ENCODE assay signal across 8 cellular contexts in genomic region chr2:23387221-23387550, GRCh38. TPM values are rescaled to one million over a fixed set of nuclear protein-coding genes. Genes with fewer than 3 reads are reported as not detected.
DNase-seq lines count a peak whose midpoint lies in the region; ATAC-seq and TF ChIP-seq lines count a peak whose summit lies in the region.
"Had no signal": no experiment of that assay in that cellular context is flagged by ENCODE, and none has a peak within 500 bp of the region (broad histone marks: within the 10 kb centered on the region; RNA-seq: fewer than 3 reads in every experiment).

No MANE protein-coding gene starts in this region.

- TF ChIP-seq POLR2A in gastroesophageal sphincter (IDR thresholded peaks at IDR 0.05): no peak

- H3K4me1 ChIP-seq in GM23338 (ENCODE audit: insufficient read depth) (peaks cover 14% of the 10 kb centered on the region; the same call in 1 of the 2 replicates), gastroesophageal sphincter (peaks cover 0 to 60% (median 0%) of the 10 kb centered on the region in 3 donors), skeletal muscle satellite cell (ENCODE audit: control insufficient read depth, insufficient read depth, low read length) (peaks cover 17% of the 10 kb centered on the region)

- peak overlapping the region; percentile 97 for H3K4me2 ChIP-seq in GM23338
- H3K4me2 ChIP-seq in skeletal muscle satellite cell (ENCODE audit: low read length): peak overlapping the region; percentile 96

- TF ChIP-seq EP300 in gastroesophageal sphincter (IDR thresholded peaks at IDR 0.05): no peak

- H3K79me2 ChIP-seq in GM23338 (replicated peaks; ENCODE audit: insufficient read depth): 0 out of 2 replicates have a peak, but pooled peaks cover 4% of the 10 kb centered on the region

- H3K27me3 ChIP-seq in GM23338 (ENCODE audit: insufficient read depth): peaks cover 68% of the 10 kb centered on the region
- no peaks in the 10 kb centered on the region for H3K27me3 ChIP-seq in gastroesophageal sphincter
- H3K27me3 ChIP-seq in skeletal muscle satellite cell (ENCODE audit: control insufficient read depth, insufficient read depth, low read length): no peaks in the 10 kb centered on the region

- H3K27me3 Mint-ChIP-seq in GM23338 (ENCODE audit: insufficient read depth, low read depth, poor library complexity): peaks cover 48% of the 10 kb centered on the region

- H3F3A ChIP-seq in GM23338 (replicated peaks; ENCODE audit: low read depth): no peaks in the 10 kb centered on the region

- ATAC-seq in GM23338 (peak; percentile 27), SK-N-SH treated with all-trans-retinoic acid at 6 μM for 48 hours (peak; percentile 40), gastroesophageal sphincter (no peak), GM18907 (IDR thresholded peaks at IDR 0.05; ENCODE audit: unreplicated experiment) (no peak)

- no peak overlapping the region for H3K27ac Mint-ChIP-seq in GM23338

- H3K9me3 ChIP-seq in gastroesophageal sphincter (no peaks in the 10 kb centered on the region), skeletal muscle satellite cell (replicated peaks; ENCODE audit: low read length) (no peaks in the 10 kb centered on the region)

- WGBS in gastroesophageal sphincter (ENCODE audit: low coverage in 1 of 2), 2 donors: 7 to 17% methylated on average over 2 to 9 of the region's 9 CpGs

- DNase-seq in GM23338 (ENCODE audit: low spot score) (no peak), NCI-H187 (lab: John Stamatoyannopoulos, UW) (no peak), hippocampal formation (lab: John Stamatoyannopoulos, UW) (no peak)
- DNase-seq: activated CD8-positive, alpha-beta memory T cell treated with anti-CD3 and anti-CD28 coated beads, Interleukin-2, amount 50 U/mL, for 4 hours had no signal

- H4K20me1 ChIP-seq in GM23338 (replicated peaks; ENCODE audit: insufficient read depth): peaks cover 10% of the 10 kb centered on the region

- H3K4me1 Mint-ChIP-seq in GM23338: peaks cover 25% of the 10 kb centered on the region

- no peak overlapping the region for H2AFZ ChIP-seq in GM23338

- peak overlapping the region; percentile 79 for H3K9ac ChIP-seq in skeletal muscle satellite cell (ENCODE audit: low read depth, low read length)

- TF ChIP-seq CTCF in GM23338 (conservative IDR thresholded peaks at IDR 0.05; ENCODE audit: low read depth in 2 of 2) (no peak), gastroesophageal sphincter (IDR thresholded peaks at IDR 0.05) (no peak)

- peak overlapping the region; percentile 81 for H3K4me3 Mint-ChIP-seq in GM23338

- H3K9me3 Mint-ChIP-seq in GM23338: no peaks in the 10 kb centered on the region

- no peaks in the 10 kb centered on the region for H3K9me2 ChIP-seq in GM23338 (ENCODE audit: insufficient read depth)

- H3K4me3 ChIP-seq in GM23338: peak overlapping the region; percentile 71
- peak overlapping the region; percentile 80 to 93 for H3K4me3 ChIP-seq in gastroesophageal sphincter
- H3K4me3 ChIP-seq in skeletal muscle satellite cell (ENCODE audit: low read length): peak overlapping the region; percentile 82

- no peaks in the 10 kb centered on the region for H3K36me3 ChIP-seq in GM23338 (ENCODE audit: insufficient read depth)
- peaks cover 0 to 4% of the 10 kb centered on the region in 2 donors for H3K36me3 ChIP-seq in gastroesophageal sphincter
- H3K36me3 ChIP-seq in skeletal muscle satellite cell (ENCODE audit: insufficient read depth, low read length): no peaks in the 10 kb centered on the region

- no peaks in the 10 kb centered on the region; the same call in 2 of the 3 replicates for H3K36me3 Mint-ChIP-seq in GM23338 (ENCODE audit: low read depth)

- H3K27ac ChIP-seq in GM23338 (ENCODE audit: low read depth) (no peak overlapping the region), gastroesophageal sphincter (peak overlapping the region in 3 of 4 donors; percentile 94 to 95 (median 94))

TF ChIP-seq in GM23338, 12 proteins besides CTCF, POLR2A, EP300 and RAD21 (continues in another document):
- peak; percentile 1 for TF ChIP-seq EZH2 (IDR thresholded peaks at IDR 0.05; ENCODE audit: low read depth, unreplicated experiment)

TF ChIP-seq in SK-N-SH treated with all-trans-retinoic acid at 6 μM for 48 hours, 23 proteins besides CTCF, POLR2A, EP300 and RAD21:
- no peak for TF ChIP-seq PATZ1 (CRISPR knock-in tag; IDR thresholded peaks at IDR 0.05; ENCODE audit: borderline replicate concordance)
- TF ChIP-seq ZNF8 (CRISPR knock-in tag; IDR thresholded peaks at IDR 0.05): no peak
- TF ChIP-seq RARB (CRISPR knock-in tag; IDR thresholded peaks at IDR 0.05): no peak
- TF ChIP-seq BACH2 (CRISPR knock-in tag; IDR thresholded peaks at IDR 0.05; ENCODE audit: borderline replicate concordance): no peak
- TF ChIP-seq GLIS3 (CRISPR knock-in tag; IDR thresholded peaks at IDR 0.05): no peak
- no peak for TF ChIP-seq ZC3H10 (CRISPR knock-in tag; IDR thresholded peaks at IDR 0.05)
- TF ChIP-seq ESRRG (CRISPR knock-in tag; IDR thresholded peaks at IDR 0.05): no peak
- no peak for TF ChIP-seq ZFP30 (CRISPR knock-in tag; IDR thresholded peaks at IDR 0.05)
- TF ChIP-seq CSDC2 (CRISPR knock-in tag; IDR thresholded peaks at IDR 0.05): no peak
- TF ChIP-seq ARNTL (CRISPR knock-in tag; IDR thresholded peaks at IDR 0.05; ENCODE audit: borderline replicate concordance, low read depth): no peak
- no peak for TF ChIP-seq TOX (CRISPR knock-in tag; IDR thresholded peaks at IDR 0.05; ENCODE audit: borderline replicate concordance)
- TF ChIP-seq TSHZ2 (CRISPR knock-in tag; IDR thresholded peaks at IDR 0.05): no peak
- TF ChIP-seq OSR1 (CRISPR knock-in tag; IDR thresholded peaks at IDR 0.05): no peak
- no peak for TF ChIP-seq ZNF565 (CRISPR knock-in tag; conservative IDR thresholded peaks at IDR 0.05; ENCODE audit: low read depth)
- no peak for TF ChIP-seq SNAI2 (CRISPR knock-in tag; IDR thresholded peaks at IDR 0.05)
- no peak for TF ChIP-seq CREB5 (CRISPR knock-in tag; IDR thresholded peaks at IDR 0.05; ENCODE audit: low read depth)
- no peak for TF ChIP-seq ZNF70 (CRISPR knock-in tag; IDR thresholded peaks at IDR 0.05)
- no peak for TF ChIP-seq PPARA (CRISPR knock-in tag; IDR thresholded peaks at IDR 0.05; ENCODE audit: borderline replicate concordance)

RNA-seq across cellular contexts. Expression of gene KLHL29, which starts 2.2 kb away (rescaled TPM):
- total RNA-seq in GM23338 (2014; rRNA removed; shearing (Covaris generic)): 5.7 and 6.5 TPM in 2 replicates
- 1.5 and 1.9 TPM in 2 replicates for polyA plus RNA-seq in GM23338 (2016; fragmentation: Nextera tagmentation; extraction: Ambion mirVana)
- total RNA-seq in gastroesophageal sphincter: 10 to 100 TPM; 15.2 to 31.5 (median 24.2) TPM
- total RNA-seq in skeletal muscle satellite cell (2012; rRNA removed): 7.6 and 12.7 TPM in 2 replicates

Comparison
In these comparisons a context has a peak if more than half of its experiments do, and no peak if none do; other contexts are left out.
1. ATAC-seq: peak in GM23338 (single experiment) and SK-N-SH treated with all-trans-retinoic acid at 6 μM for 48 hours (single experiment); none in gastroesophageal sphincter (single experiment) and GM18907 (single experiment).
2. Peak in every context shown above with its lines, with median percentiles within 50 percentile points of each other: H3K4me3 ChIP-seq.